Comparison of ENCODE assay signal across 9 cellular contexts in genomic region chr17:17842111-17842876, GRCh38. TPM values are rescaled to one million over a fixed set of nuclear protein-coding genes. Genes with fewer than 3 reads are reported as not detected.
DNase-seq lines count a peak whose midpoint lies in the region; ATAC-seq and TF ChIP-seq lines count a peak whose summit lies in the region.
"Had no signal": no experiment of that assay in that cellular context is flagged by ENCODE, and none has a peak within 500 bp of the region (broad histone marks: within the 10 kb centered on the region; RNA-seq: fewer than 3 reads in every experiment).

No MANE protein-coding gene starts in this region.

- H3K27ac ChIP-seq in RWPE1, result peak overlapping the region; percentile 100
- peak overlapping the region; percentile 100 for H3K27ac ChIP-seq in cingulate gyrus (ENCODE audit: low read depth, low read length)
- H3K27ac ChIP-seq in mesodermal cell (ENCODE audit: low read depth, low read length, severe bottlenecking), result peak overlapping the region; percentile 92
- peak overlapping the region; percentile 99 for H3K27ac ChIP-seq in temporal lobe (ENCODE audit: low read depth, low read length)
- no peak overlapping the region for H3K27ac ChIP-seq in MM.1S (ENCODE audit: low read length)

- 81 to 88% methylated on average over 6 to 9 of the region's 9 CpGs for WGBS in mesodermal cell (ENCODE audit: insufficient coverage in 2 of 2), 2 experiments

- POLR2A ChIA-PET in RWPE1 (lab: Yijun Ruan, JAX; ENCODE audit: low non-redundant PET), result interaction anchor here (1.7 kb wide), 1 partner anchor 22 kb away, joined by 4 read pairs; no protein-coding TSS in a partner anchor

- H3K27me3 ChIP-seq in MM.1S (replicated peaks; ENCODE audit: insufficient read depth, low read length), result no peaks in the 10 kb centered on the region

- no peaks in the 10 kb centered on the region for H3K9me2 ChIP-seq in MM.1S (replicated peaks; ENCODE audit: insufficient read depth, low read length)

- no peaks in the 10 kb centered on the region for H4K20me1 ChIP-seq in MM.1S (ENCODE audit: insufficient read depth, low read length)

- no peak overlapping the region for H3K4me2 ChIP-seq in MM.1S (ENCODE audit: low read depth, low read length)

- H3K9ac ChIP-seq in MM.1S (ENCODE audit: low read length), result no peak overlapping the region

- H3K9me3 ChIP-seq in mesodermal cell (ENCODE audit: control insufficient read depth, low read length), result no peaks in the 10 kb centered on the region
- no peaks in the 10 kb centered on the region for H3K9me3 ChIP-seq in MM.1S (replicated peaks; ENCODE audit: insufficient read depth, low read length)

- H3K79me2 ChIP-seq in MM.1S (ENCODE audit: low read length), result no peaks in the 10 kb centered on the region

- ATAC-seq in HG02840 (IDR thresholded peaks at IDR 0.05; ENCODE audit: low FRiP score, unreplicated experiment), result no peak

- CTCF ChIA-PET in RWPE1 (lab: Yijun Ruan, JAX), result interaction anchor here (0.6 to 0.7 kb wide), 3 partner anchors 18 to 605 kb away, joined by 3 read pairs; partner anchors contain the start of gene FLCN

- H3K36me3 ChIP-seq in mesodermal cell (ENCODE audit: control insufficient read depth, insufficient read depth, low read length) (no peaks in the 10 kb centered on the region), MM.1S (replicated peaks; ENCODE audit: insufficient read depth, low read length) (no peaks in the 10 kb centered on the region)

- H2AFZ ChIP-seq in MM.1S (ENCODE audit: low read length), result no peak overlapping the region

- TF ChIP-seq CTCF in RWPE1 (conservative IDR thresholded peaks at IDR 0.05; ENCODE audit: low read depth) (no peak), MM.1S (IDR thresholded peaks at IDR 0.05; ENCODE audit: low read length) (no peak)

- H3K4me1 ChIP-seq in mesodermal cell (ENCODE audit: control insufficient read depth, insufficient read depth, low read length, poor library complexity, severe bottlenecking) (peaks cover 29% of the 10 kb centered on the region), MM.1S (ENCODE audit: low read length) (peaks cover 27% of the 10 kb centered on the region)

- H3F3A ChIP-seq in MM.1S (ENCODE audit: insufficient read depth, low read length), result peaks cover 10% of the 10 kb centered on the region

- H3K4me3 ChIP-seq in mesodermal cell (ENCODE audit: extremely low read depth, insufficient read depth, low read length, poor library complexity, severe bottlenecking) (no peak overlapping the region), MM.1S (ENCODE audit: low read length) (no peak overlapping the region)

- no peak for DNase-seq in RWPE1 (ENCODE audit: low spot score)
- no peak for DNase-seq in activated gamma-delta T cell treated with Interleukin-2 at 50 U/mL for 16 hours
- no peak for DNase-seq in stimulated activated CD4-positive, alpha-beta T cell treated with anti-CD3 and anti-CD28 coated beads, Interleukin-4, amount 100 ng/mL, for 24 hours
- no peak for DNase-seq in MM.1S
- DNase-seq: activated T-cell treated with anti-CD3 and anti-CD28 coated beads, Interleukin-2, amount 50 U/mL, for 48 hours had no signal

RNA-seq across cellular contexts. Expression of gene SREBF1, which starts 5.5 kb away (rescaled TPM):
- polyA plus RNA-seq in mesodermal cell (2013, experiment 1 of 2), result 51.2 TPM
- 44.7 TPM for polyA plus RNA-seq in mesodermal cell (2013, experiment 2 of 2)
- 13.3 TPM for total RNA-seq in temporal lobe
